ENCODE assay signal across 26 cellular contexts in genomic region chr1:63458750-63459149, GRCh38.
DNase-seq lines count a peak whose midpoint lies in the region; ATAC-seq, FAIRE-seq and TF ChIP-seq lines count a peak whose summit lies in the region.
"Had no signal": no experiment of that assay in that cellular context is flagged by ENCODE, and none has a peak within 500 bp of the region (broad histone marks: within the 10 kb centered on the region; RNA-seq: fewer than 3 reads in every experiment).

No MANE protein-coding gene starts in this region.

- no TSS peak for BruUV-seq in K562 (replicated peaks; lab: Mats Ljungman, UMichigan)

- no peak overlapping the region for H2AFZ ChIP-seq in K562 (ENCODE audit: low read depth, low read length)

- TF ChIP-seq CTCF in A549 (IDR thresholded peaks at IDR 0.05) = no peak
- no peak for TF ChIP-seq CTCF in K562 (IDR thresholded peaks at IDR 0.05 in 2 of 3, conservative IDR thresholded peaks at IDR 0.05 in 1 of 3; ENCODE audit: insufficient read depth in 2 of 3, low read depth in 1 of 3, low read length in 3 of 3)

- DNase-seq in activated T-cell treated with anti-CD3 and anti-CD28 coated beads, Interleukin-2, amount 50 U/mL, for 72 hours = no peak
- DNase-seq in activated T-cell treated with anti-CD3 and anti-CD28 coated beads, Interleukin-2, amount 50 U/mL, for 4 hours = no peak
- DNase-seq in A549 (ENCODE audit: low read depth in 1 of 2, low spot score in 1 of 2) = no peak
- no peak for DNase-seq in K562 (ENCODE audit: extremely low read depth in 1 of 4, low spot score in 3 of 4)
- DNase-seq in cardiac septum (ENCODE audit: low spot score) = no peak
- DNase-seq: ACHN; BE2C; C1 segment of cervical spinal cord; CD4-positive, alpha-beta memory T cell; CD4-positive, CD25-positive, alpha-beta regulatory T cell; CD8-positive, alpha-beta memory T cell; COR-L47; DMS 273 treated with DMSO at 0.1 percent for 48 hours; DMS153; DMS53; DMS79; DND-41; EL; GDM1 had no signal

- no peak overlapping the region for H3K4me3 Mint-ChIP-seq in activated T-cell treated with anti-CD3 and anti-CD28 coated beads, Interleukin-2, amount 50 U/mL, for 72 hours
- H3K4me3 Mint-ChIP-seq in activated T-cell treated with anti-CD3 and anti-CD28 coated beads, Interleukin-2, amount 50 U/mL, for 4 hours = no peak overlapping the region
- H3K4me3 Mint-ChIP-seq: CD14-positive monocyte; CD4-positive, alpha-beta memory T cell; CD4-positive, CD25-positive, alpha-beta regulatory T cell; CD8-positive, alpha-beta memory T cell had no signal

- CTCF ChIA-PET in A549 (lab: Yijun Ruan, JAX) (no interaction called here), K562 (lab: Yijun Ruan, JAX; ENCODE audit: low intra/inter-chr PET ratio) (no interaction called here)

- no peaks in the 10 kb centered on the region for H3K4me1 ChIP-seq in A549
- H3K4me1 ChIP-seq in K562 (replicated peaks in 1 of 2; ENCODE audit: control insufficient read depth in 2 of 2, insufficient read depth in 2 of 2, low read length in 2 of 2) = no peaks in the 10 kb centered on the region
- H3K4me1 ChIP-seq: BE2C had no signal

- no peak for TF ChIP-seq EP300 in A549 (IDR thresholded peaks at IDR 0.05)
- no peak for TF ChIP-seq EP300 in K562 (IDR thresholded peaks at IDR 0.05; ENCODE audit: low read length)

- intact Hi-C loops in K562 (cut with micrococcal nuclease) (no loop called here), cardiac septum (cut with DNase I) (no loop called here)

- TF ChIP-seq RAD21 in A549 (conservative IDR thresholded peaks at IDR 0.05 in 1 of 2, IDR thresholded peaks at IDR 0.05 in 1 of 2) (no peak), K562 (CRISPR knock-in tag; conservative IDR thresholded peaks at IDR 0.05 in 1 of 2, IDR thresholded peaks at IDR 0.05 in 1 of 2) (no peak)

- no peaks in the 10 kb centered on the region for H3K9me1 ChIP-seq in K562 (ENCODE audit: control insufficient read depth, insufficient read depth, low read length)

- peaks cover 4% of the 10 kb centered on the region for H3K4me1 Mint-ChIP-seq in activated T-cell treated with anti-CD3 and anti-CD28 coated beads, Interleukin-2, amount 50 U/mL, for 72 hours (ENCODE audit: low read depth)
- no peaks in the 10 kb centered on the region for H3K4me1 Mint-ChIP-seq in activated T-cell treated with anti-CD3 and anti-CD28 coated beads, Interleukin-2, amount 50 U/mL, for 4 hours (ENCODE audit: low read depth)
- H3K4me1 Mint-ChIP-seq: CD4-positive, alpha-beta memory T cell; CD8-positive, alpha-beta memory T cell had no signal

- no peak for TF ChIP-seq POLR2A in A549 (IDR thresholded peaks at IDR 0.05; ENCODE audit: low read length)
- TF ChIP-seq POLR2A in K562 (conservative IDR thresholded peaks at IDR 0.05) = no peak

- FAIRE-seq in A549 (lab: Jason Lieb, UNC) (no peak), K562 (lab: Jason Lieb, UNC) (no peak)
- FAIRE-seq: GM12878, GM12892, GM18507, GM19239 had no signal

- H3K9me3 Mint-ChIP-seq in activated T-cell treated with anti-CD3 and anti-CD28 coated beads, Interleukin-2, amount 50 U/mL, for 72 hours = no peaks in the 10 kb centered on the region
- peaks cover 16% of the 10 kb centered on the region for H3K9me3 Mint-ChIP-seq in activated T-cell treated with anti-CD3 and anti-CD28 coated beads, Interleukin-2, amount 50 U/mL, for 4 hours

- no peak overlapping the region for H3K4me2 ChIP-seq in A549
- no peak overlapping the region for H3K4me2 ChIP-seq in K562 (ENCODE audit: insufficient read depth, low read length)
- H3K4me2 ChIP-seq: BLaER1 had no signal

- H3K36me3 Mint-ChIP-seq in activated T-cell treated with anti-CD3 and anti-CD28 coated beads, Interleukin-2, amount 50 U/mL, for 72 hours (ENCODE audit: insufficient read depth in 2 of 2) = peaks cover 11 to 30% of the 10 kb centered on the region in 2 donors
- H3K36me3 Mint-ChIP-seq in activated T-cell treated with anti-CD3 and anti-CD28 coated beads, Interleukin-2, amount 50 U/mL, for 4 hours (ENCODE audit: insufficient read depth) = peaks cover 30% of the 10 kb centered on the region

- H3K27me3 Mint-ChIP-seq in activated T-cell treated with anti-CD3 and anti-CD28 coated beads, Interleukin-2, amount 50 U/mL, for 72 hours (ENCODE audit: low read depth) = no peaks in the 10 kb centered on the region
- H3K27me3 Mint-ChIP-seq in activated T-cell treated with anti-CD3 and anti-CD28 coated beads, Interleukin-2, amount 50 U/mL, for 4 hours (ENCODE audit: low read depth) = no peaks in the 10 kb centered on the region
- H3K27me3 Mint-ChIP-seq: CD4-positive, alpha-beta memory T cell; CD4-positive, CD25-positive, alpha-beta regulatory T cell; CD8-positive, alpha-beta memory T cell had no signal

- H3K27ac ChIP-seq in A549 (no peak overlapping the region), K562 (ENCODE audit: extremely low read depth, low read depth, low read length) (no peak overlapping the region)
- H3K27ac ChIP-seq: 22Rv1, BLaER1 had no signal

- no peak for ATAC-seq in activated T-cell treated with anti-CD3 and anti-CD28 coated beads, Interleukin-2, amount 50 U/mL, for 72 hours (replicated peaks in 1 of 2)
- no peak for ATAC-seq in activated T-cell treated with anti-CD3 and anti-CD28 coated beads, Interleukin-2, amount 50 U/mL, for 4 hours
- ATAC-seq in A549 (no peak), K562 (no peak)
- ATAC-seq: GM12878 had no signal

- in situ Hi-C loops in K562 (cut with MboI) = no loop called here

- H3K4me3 ChIP-seq in A549 = no peak overlapping the region
- H3K4me3 ChIP-seq in K562 = no peak overlapping the region
- H3K4me3 ChIP-seq: BLaER1, GM12878 had no signal

- H3K9ac ChIP-seq in K562 (ENCODE audit: insufficient read depth in 1 of 2, low read depth in 2 of 2, low read length in 2 of 2) = no peak overlapping the region
- H3K9ac ChIP-seq: BLaER1 had no signal

- peak overlapping the region; percentile 65 for H3K27ac Mint-ChIP-seq in activated T-cell treated with anti-CD3 and anti-CD28 coated beads, Interleukin-2, amount 50 U/mL, for 72 hours
- H3K27ac Mint-ChIP-seq: CD4-positive, alpha-beta memory T cell; CD4-positive, CD25-positive, alpha-beta regulatory T cell had no signal

- H3K9me3 ChIP-seq in A549 (peaks cover 14% of the 10 kb centered on the region; the same call in 2 of the 3 replicates), K562 (replicated peaks; ENCODE audit: control insufficient read depth, insufficient read depth, low read depth, low read length) (no peaks in the 10 kb centered on the region; the same call in 1 of the 2 replicates)
- H3K9me3 ChIP-seq: BE2C had no signal

- H3K36me3 ChIP-seq in K562 (ENCODE audit: control insufficient read depth, insufficient read depth, low read length) = peaks cover 21% of the 10 kb centered on the region
- H3K36me3 ChIP-seq: BE2C had no signal

- POLR2A ChIA-PET in A549 (lab: Yijun Ruan, JAX) (interaction anchor here (0.7 kb wide), 1 partner anchor 12 kb away, joined by 3 read pairs; no protein-coding TSS in a partner anchor), K562 (lab: Yijun Ruan, JAX) (no interaction called here)

- no peaks in the 10 kb centered on the region for H3K79me2 ChIP-seq in K562 (ENCODE audit: control insufficient read depth, insufficient read depth, low read length)

- no peaks in the 10 kb centered on the region for H4K20me1 ChIP-seq in K562 (replicated peaks; ENCODE audit: control insufficient read depth, insufficient read depth, low read length)
- H4K20me1 ChIP-seq: BLaER1 had no signal

- H3K27me3 ChIP-seq in K562 (ENCODE audit: control insufficient read depth in 2 of 2, insufficient read depth in 2 of 2, low read length in 2 of 2) = no peaks in the 10 kb centered on the region
- H3K27me3 ChIP-seq: BE2C, BLaER1 had no signal

TF ChIP-seq in A549, 52 proteins besides CTCF, POLR2A, EP300 and RAD21:
- TF ChIP-seq ZSCAN20 (CRISPR knock-in tag; IDR thresholded peaks at IDR 0.05) (no peak), E2F6 (IDR thresholded peaks at IDR 0.05; ENCODE audit: borderline replicate concordance, low read depth) (no peak), RARB (CRISPR knock-in tag; IDR thresholded peaks at IDR 0.05) (no peak), MAFK (IDR thresholded peaks at IDR 0.05; ENCODE audit: partially characterized antibody) (peak; percentile 28), TFCP2L1 (CRISPR knock-in tag; IDR thresholded peaks at IDR 0.05) (no peak), JUNB (IDR thresholded peaks at IDR 0.05) (no peak)

TF ChIP-seq in K562, 482 proteins besides CTCF, POLR2A, EP300 and RAD21:
- TF ChIP-seq ARID3A (IDR thresholded peaks at IDR 0.05; ENCODE audit: borderline replicate concordance, low read depth, low read length) = no peak
- TF ChIP-seq ZNF316 (IDR thresholded peaks at IDR 0.05) = peak; percentile 73
TF ChIP-seq in K562: peak in this region for 1.
